ENCODE assay signal across 8 cellular contexts in genomic region chr3:186209810-186210752, GRCh38.
A peak's percentile ranks its signal among the peaks of the same experiment; 100 is the strongest.
DNase-seq lines count a peak whose midpoint lies in the region; ATAC-seq and TF ChIP-seq lines count a peak whose summit lies in the region.

No MANE protein-coding gene starts in this region.

- H3K4me3 ChIP-seq in HL-60 (replicated peaks; ENCODE audit: insufficient read depth, low read length) (no peak overlapping the region), muscle layer of colon (ENCODE audit: low read depth in 1 of 2, low read length in 2 of 2) (peak overlapping the region in 1 of 2 donors; percentile 9)

- ATAC-seq in GM18870 (IDR thresholded peaks at IDR 0.05; ENCODE audit: unreplicated experiment) = no peak

- no peak overlapping the region for H3K9ac ChIP-seq in muscle layer of colon (ENCODE audit: low read length)

- peaks cover 19% of the 10 kb centered on the region for H3K4me1 ChIP-seq in muscle layer of colon (ENCODE audit: insufficient read depth, low read length)

- no peaks in the 10 kb centered on the region for H3K9me3 ChIP-seq in muscle layer of colon (ENCODE audit: low read length)

- H3K36me3 ChIP-seq in muscle layer of colon (ENCODE audit: insufficient read depth, low read length) = no peaks in the 10 kb centered on the region

- DNase-seq in DMS 273 treated with DMSO at 0.1 percent for 48 hours (lab: John Stamatoyannopoulos, UW) = peak; percentile 52
- DNase-seq in HL-60 (ENCODE audit: low read depth in 1 of 2, low spot score in 1 of 2) = peak; percentile 36 to 86
- peak; percentile 48 for DNase-seq in RWPE1 (ENCODE audit: low spot score)
- DNase-seq in erythroblast (lab: John Stamatoyannopoulos, UW) = peak; percentile 28 to 50
- DNase-seq in NCI-H146 (lab: John Stamatoyannopoulos, UW) = no peak
- DNase-seq in T-helper 9 cell = no peak

- TF ChIP-seq CTCF in HL-60 (IDR thresholded peaks at IDR 0.05; ENCODE audit: insufficient read depth, low read length) (no peak), RWPE1 (conservative IDR thresholded peaks at IDR 0.05; ENCODE audit: low read depth) (no peak)

- POLR2A ChIA-PET in RWPE1 (lab: Yijun Ruan, JAX; ENCODE audit: low non-redundant PET) = no interaction called here

- TF ChIP-seq POLR2A in erythroblast (IDR thresholded peaks at IDR 0.05; ENCODE audit: low read length) = no peak

- H3K27me3 ChIP-seq in HL-60 (ENCODE audit: insufficient read depth, poor library complexity, severe bottlenecking) (no peaks in the 10 kb centered on the region), muscle layer of colon (ENCODE audit: control insufficient read depth in 1 of 2, insufficient read depth in 2 of 2, low read length in 2 of 2) (no peaks in the 10 kb centered on the region)

- CTCF ChIA-PET in RWPE1 (lab: Yijun Ruan, JAX) = interaction anchor here (0.6 to 1.0 kb wide), 4 partner anchors 10 to 395 kb away, joined by 3 to 8 read pairs (median 4); no protein-coding TSS in a partner anchor

- peak overlapping the region; percentile 63 for H3K27ac ChIP-seq in HL-60 (replicated peaks)
- H3K27ac ChIP-seq in RWPE1 = peak overlapping the region; percentile 69
- peak overlapping the region; percentile 43 for H3K27ac ChIP-seq in muscle layer of colon (ENCODE audit: low read depth, low read length)

Comparison
In these comparisons a context has a peak if more than half of its experiments do, and no peak if none do; other contexts are left out.
1. DNase-seq: peak in DMS 273 treated with DMSO at 0.1 percent for 48 hours (single experiment), HL-60 (2 of 2), RWPE1 (single experiment) and erythroblast (2 of 2); none in NCI-H146 (single experiment) and T-helper 9 cell (single experiment).
2. Peak in every context shown above with its lines, with median percentiles within 50 percentile points of each other: H3K27ac ChIP-seq.